Comparison of ENCODE assay signal across 1 cellular context in the genomic region with DNA sequence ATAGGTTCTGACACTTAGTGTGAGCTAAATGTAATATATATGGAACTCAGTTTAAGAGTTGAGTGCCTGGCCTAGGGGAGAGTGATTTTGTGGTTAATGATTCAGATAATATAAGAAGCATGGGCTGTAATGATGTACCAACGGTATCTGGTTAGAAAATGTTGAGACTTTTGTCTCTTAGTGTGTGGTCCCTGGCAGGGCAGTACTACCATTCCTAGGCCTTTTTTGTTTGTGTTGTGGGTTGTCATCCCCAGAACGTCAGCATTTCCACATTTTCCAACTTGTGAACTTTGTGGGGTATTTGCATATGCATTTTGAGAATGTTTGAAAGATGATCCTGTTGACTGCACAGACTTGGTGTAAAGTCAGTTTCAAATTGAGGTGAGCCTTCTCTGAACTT.
TF ChIP-seq lines count a peak whose summit lies in the region.

No MANE protein-coding gene starts in this region.

TF ChIP-seq in GM12878, 131 proteins besides CTCF, POLR2A, EP300 and RAD21 (continued from another document):
- no peak for TF ChIP-seq PAX5 (IDR thresholded peaks at IDR 0.05; ENCODE audit: borderline replicate concordance, low read depth, low read length)
- TF ChIP-seq RB1 (IDR thresholded peaks at IDR 0.05; ENCODE audit: borderline replicate concordance) = no peak
- TF ChIP-seq ZSCAN29 (IDR thresholded peaks at IDR 0.05) = no peak; the same call in 1 of the 2 replicates
- 0 out of 2 replicates have a peak, but pooled peaks have one; percentile 16 for TF ChIP-seq HDGF (IDR thresholded peaks at IDR 0.05)
- TF ChIP-seq, protein P1, sequence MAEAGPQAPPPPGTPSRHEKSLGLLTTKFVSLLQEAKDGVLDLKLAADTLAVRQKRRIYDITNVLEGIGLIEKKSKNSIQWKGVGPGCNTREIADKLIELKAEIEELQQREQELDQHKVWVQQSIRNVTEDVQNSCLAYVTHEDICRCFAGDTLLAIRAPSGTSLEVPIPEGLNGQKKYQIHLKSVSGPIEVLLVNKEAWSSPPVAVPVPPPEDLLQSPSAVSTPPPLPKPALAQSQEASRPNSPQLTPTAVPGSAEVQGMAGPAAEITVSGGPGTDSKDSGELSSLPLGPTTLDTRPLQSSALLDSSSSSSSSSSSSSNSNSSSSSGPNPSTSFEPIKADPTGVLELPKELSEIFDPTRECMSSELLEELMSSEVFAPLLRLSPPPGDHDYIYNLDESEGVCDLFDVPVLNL (IDR thresholded peaks at IDR 0.05; ENCODE audit: low read depth, low read length) = no peak
- TF ChIP-seq POU2F2 (IDR thresholded peaks at IDR 0.05; ENCODE audit: borderline replicate concordance, low read depth, low read length) = peak; percentile 93; the same call in 2 of the 3 replicates
- TF ChIP-seq RUNX3 (IDR thresholded peaks at IDR 0.05; ENCODE audit: low read length) = peak; percentile 73
- TF ChIP-seq DPF2 (IDR thresholded peaks at IDR 0.05) = 0 out of 2 replicates have a peak, but pooled peaks have one; percentile 16
- TF ChIP-seq EZH2 (IDR thresholded peaks at IDR 0.05; ENCODE audit: borderline replicate concordance, control insufficient read depth, low read depth, low read length) = no peak
- TF ChIP-seq TCF3 (IDR thresholded peaks at IDR 0.05; ENCODE audit: borderline replicate concordance, insufficient read depth, low read depth, low read length) = no peak
- TF ChIP-seq MEF2B (IDR thresholded peaks at IDR 0.05; ENCODE audit: partially characterized antibody, poor library complexity, severe bottlenecking) = no peak
